Comparison of ENCODE assay signal across 18 cellular contexts in genomic region chr4:109665783-109666455, GRCh38. TPM values are rescaled to one million over a fixed set of nuclear protein-coding genes. Genes with fewer than 3 reads are reported as not detected.
DNase-seq lines count a peak whose midpoint lies in the region; ATAC-seq, FAIRE-seq and TF ChIP-seq lines count a peak whose summit lies in the region.
"Had no signal": no experiment of that assay in that cellular context is flagged by ENCODE, and none has a peak within 500 bp of the region (broad histone marks: within the 10 kb centered on the region; RNA-seq: fewer than 3 reads in every experiment).

No MANE protein-coding gene starts in this region.

- peaks cover 0 to 3% of the 10 kb centered on the region in 2 donors for H3K9me3 Mint-ChIP-seq in activated naive CD4-positive, alpha-beta T cell treated with anti-CD3 and anti-CD28 coated beads, Interleukin-2, amount 50 U/mL, for 72 hours
- H3K9me3 Mint-ChIP-seq in activated T-helper 17 cell treated with anti-CD3 and anti-CD28 coated beads, Interleukin-2, amount 50 U/mL, for 72 hours = no peaks in the 10 kb centered on the region

- H3K36me3 ChIP-seq in pancreas (no peaks in the 10 kb centered on the region), gastrocnemius medialis (no peaks in the 10 kb centered on the region)

- no peak for TF ChIP-seq POLR2A in gastrocnemius medialis (IDR thresholded peaks at IDR 0.05)

- WGBS in pancreas, 2 donors = 58 to 61% methylated on average over 5 of the region's 5 CpGs

- H3K36me3 Mint-ChIP-seq in activated naive CD4-positive, alpha-beta T cell treated with anti-CD3 and anti-CD28 coated beads, Interleukin-2, amount 50 U/mL, for 72 hours = peaks cover 2 to 9% of the 10 kb centered on the region in 2 donors
- peaks cover 56% of the 10 kb centered on the region for H3K36me3 Mint-ChIP-seq in activated T-helper 17 cell treated with anti-CD3 and anti-CD28 coated beads, Interleukin-2, amount 50 U/mL, for 72 hours (ENCODE audit: low read depth)

- H3K4me3 ChIP-seq in pancreas = no peak overlapping the region
- H3K4me3 ChIP-seq in gastrocnemius medialis = no peak overlapping the region

- TF ChIP-seq CTCF in pancreas (IDR thresholded peaks at IDR 0.05) = no peak
- no peak for TF ChIP-seq CTCF in gastrocnemius medialis (IDR thresholded peaks at IDR 0.05 in 4 of 5, conservative IDR thresholded peaks at IDR 0.05 in 1 of 5)

- DNase-seq in activated naive CD4-positive, alpha-beta T cell treated with anti-CD3 and anti-CD28 coated beads, Interleukin-2, amount 50 U/mL, for 72 hours (ENCODE audit: low spot score in 2 of 2) = no peak
- no peak for DNase-seq in activated naive CD4-positive, alpha-beta T cell treated with anti-CD3 and anti-CD28 coated beads, Interleukin-2, amount 50 U/mL, for 16 hours
- DNase-seq in NCI-H1105 treated with DMSO at 0.1 percent for 48 hours (lab: John Stamatoyannopoulos, UW) (peak; percentile 86), pancreas (no peak), gastrocnemius medialis (no peak), ureter (ENCODE audit: low spot score) (no peak), cerebellar nuclear complex (lab: John Stamatoyannopoulos, UW) (no peak)
- DNase-seq: activated naive CD4-positive, alpha-beta T cell treated with anti-CD3 and anti-CD28 coated beads, Interleukin-2, amount 10 ng/mL, durations not matched to agents 7 days and 5 days; CD8-positive, alpha-beta memory T cell; midbrain; NCI-H524 treated with DMSO at 0.1 percent for 48 hours; SHP77 treated with DMSO at 0.1 percent for 48 hours; small intestine; stimulated activated CD4-positive, alpha-beta T cell treated with anti-CD3 and anti-CD28 coated beads, Interleukin-4, amount 100 ng/mL, for 4 hours; T-helper 1 cell had no signal

- H3K27ac Mint-ChIP-seq in activated naive CD4-positive, alpha-beta T cell treated with anti-CD3 and anti-CD28 coated beads, Interleukin-2, amount 50 U/mL, for 72 hours = peak overlapping the region; percentile 7 to 67
- peak overlapping the region; percentile 53 for H3K27ac Mint-ChIP-seq in activated T-helper 17 cell treated with anti-CD3 and anti-CD28 coated beads, Interleukin-2, amount 50 U/mL, for 72 hours
- H3K27ac Mint-ChIP-seq: activated naive CD4-positive, alpha-beta T cell treated with anti-CD3 and anti-CD28 coated beads, Interleukin-2, amount 10 ng/mL, durations not matched to agents 7 days and 5 days had no signal

- H3K27me3 ChIP-seq in pancreas (no peaks in the 10 kb centered on the region), gastrocnemius medialis (no peaks in the 10 kb centered on the region)

- intact Hi-C loops in pancreas (cut with DNase I) = no loop called here
- intact Hi-C loops in gastrocnemius medialis (cut with DNase I; ENCODE audit: low total_unique reads) = no loop called here

- H3K9me3 ChIP-seq in pancreas (no peaks in the 10 kb centered on the region), gastrocnemius medialis (no peaks in the 10 kb centered on the region)

- H3K4me3 Mint-ChIP-seq in activated T-helper 17 cell treated with anti-CD3 and anti-CD28 coated beads, Interleukin-2, amount 50 U/mL, for 72 hours = no peak overlapping the region
- H3K4me3 Mint-ChIP-seq: activated naive CD4-positive, alpha-beta T cell treated with anti-CD3 and anti-CD28 coated beads, Interleukin-2, amount 10 ng/mL, durations not matched to agents 7 days and 5 days; CD8-positive, alpha-beta memory T cell had no signal

- H3K4me1 Mint-ChIP-seq in activated T-helper 17 cell treated with anti-CD3 and anti-CD28 coated beads, Interleukin-2, amount 50 U/mL, for 72 hours = peaks cover 34% of the 10 kb centered on the region

- in situ Hi-C loops in gastrocnemius medialis (cut with MboI; ENCODE audit: low sequenced_read_pairs in 4 of 4) = no loop called here

- no peak overlapping the region for H3K27ac ChIP-seq in pancreas
- no peak overlapping the region for H3K27ac ChIP-seq in gastrocnemius medialis

- H3K27me3 Mint-ChIP-seq in activated T-helper 17 cell treated with anti-CD3 and anti-CD28 coated beads, Interleukin-2, amount 50 U/mL, for 72 hours = no peaks in the 10 kb centered on the region
- H3K27me3 Mint-ChIP-seq: activated naive CD4-positive, alpha-beta T cell treated with anti-CD3 and anti-CD28 coated beads, Interleukin-2, amount 10 ng/mL, durations not matched to agents 7 days and 5 days; CD8-positive, alpha-beta memory T cell had no signal

- H3K4me1 ChIP-seq in pancreas (no peaks in the 10 kb centered on the region), gastrocnemius medialis (no peaks in the 10 kb centered on the region)

- FAIRE-seq in pancreas (lab: Jason Lieb, UNC) = no peak
- FAIRE-seq: bronchial epithelial cell, frontal cortex had no signal

- ATAC-seq in activated naive CD4-positive, alpha-beta T cell treated with anti-CD3 and anti-CD28 coated beads, Interleukin-2, amount 50 U/mL, for 72 hours = no peak
- ATAC-seq in activated T-helper 17 cell treated with anti-CD3 and anti-CD28 coated beads, Interleukin-2, amount 50 U/mL, for 72 hours (replicated peaks) = no peak
- ATAC-seq in pancreas = peak; percentile 64 to 85 (median 76)
- ATAC-seq in gastrocnemius medialis = no peak

RNA-seq across cellular contexts. Expression of gene CASP6, which starts 37.3 kb away (rescaled TPM):
- total RNA-seq in activated naive CD4-positive, alpha-beta T cell treated with anti-CD3 and anti-CD28 coated beads, Interleukin-2, amount 50 U/mL, for 72 hours = 10 to 100 TPM; 23.7 to 33.3 TPM
- total RNA-seq in activated T-helper 17 cell treated with anti-CD3 and anti-CD28 coated beads, Interleukin-2, amount 50 U/mL, for 72 hours = 10 to 100 TPM; 21.6 to 30.0 TPM
- total RNA-seq in pancreas = 10 to 100 TPM in 3 of 6 donors, 1 to 10 TPM in 3; 6.4 to 18.6 (median 10.1) TPM
- polyA plus RNA-seq in pancreas = 10 to 100 TPM in 1 of 2 donors, 1 to 10 TPM in 1; 9.8 to 14.8 TPM
- 10 to 100 TPM in 1 of 4 donors, 1 to 10 TPM in 3; 6.6 to 25.2 (median 9.0) TPM for total RNA-seq in gastrocnemius medialis
- total RNA-seq in ureter = 24.5 TPM

Comparison
In these comparisons a context has a peak if more than half of its experiments do, and no peak if none do; other contexts are left out.
1. ATAC-seq: peak in pancreas (4 of 4); none in activated naive CD4-positive, alpha-beta T cell treated with anti-CD3 and anti-CD28 coated beads, Interleukin-2, amount 50 U/mL, for 72 hours (0 of 2), activated T-helper 17 cell treated with anti-CD3 and anti-CD28 coated beads, Interleukin-2, amount 50 U/mL, for 72 hours (single experiment) and gastrocnemius medialis (0 of 2).